9 cellular contexts compared by ENCODE assay signal in genomic region chr4:102612824-102613366, GRCh38.
DNase-seq lines count a peak whose midpoint lies in the region; ATAC-seq and TF ChIP-seq lines count a peak whose summit lies in the region.
"Had no signal": no experiment of that assay in that cellular context is flagged by ENCODE, and none has a peak within 500 bp of the region (broad histone marks: within the 10 kb centered on the region; RNA-seq: fewer than 3 reads in every experiment).

No MANE protein-coding gene starts in this region.

- peaks cover 11% of the 10 kb centered on the region for H3K4me1 ChIP-seq in RWPE2 (ENCODE audit: insufficient read depth, poor library complexity, severe bottlenecking)
- no peaks in the 10 kb centered on the region for H3K4me1 ChIP-seq in colonic mucosa
- H3K4me1 ChIP-seq in spleen, result peaks cover 11 to 46% (median 23%) of the 10 kb centered on the region in 6 donors
- H3K4me1 ChIP-seq in mesenchymal stem cell (ENCODE audit: control insufficient read depth, insufficient read depth, low read depth, low read length), result no peaks in the 10 kb centered on the region
- no peaks in the 10 kb centered on the region for H3K4me1 ChIP-seq in prostate gland (replicated peaks)

- no peak overlapping the region for H2AFZ ChIP-seq in mesenchymal stem cell (ENCODE audit: low read depth, low read length)

- TF ChIP-seq CTCF in RWPE2 (IDR thresholded peaks at IDR 0.05; ENCODE audit: poor library complexity, severe bottlenecking) (no peak), colonic mucosa (IDR thresholded peaks at IDR 0.05) (no peak), spleen (IDR thresholded peaks at IDR 0.05 in 8 of 11, conservative IDR thresholded peaks at IDR 0.05 in 3 of 11) (no peak), brain microvascular endothelial cell (IDR thresholded peaks at IDR 0.05; ENCODE audit: low read depth, low read length, missing control alignments) (no peak), prostate gland (IDR thresholded peaks at IDR 0.05) (no peak)

- H2AK5ac ChIP-seq in mesenchymal stem cell (ENCODE audit: low read length, severe bottlenecking), result no peak overlapping the region

- H3K4me3 ChIP-seq in RWPE2 (ENCODE audit: severe bottlenecking), result no peak overlapping the region
- no peak overlapping the region for H3K4me3 ChIP-seq in colonic mucosa
- H3K4me3 ChIP-seq in spleen, result peak overlapping the region in 1 of 8 donors; percentile 55
- no peak overlapping the region for H3K4me3 ChIP-seq in brain microvascular endothelial cell (ENCODE audit: low read depth, low read length)
- H3K4me3 ChIP-seq in mesenchymal stem cell (ENCODE audit: insufficient read depth in 1 of 2, low read depth in 1 of 2, low read length in 2 of 2), result no peak overlapping the region
- H3K4me3 ChIP-seq in prostate gland, result no peak overlapping the region

- no peak overlapping the region for H2BK15ac ChIP-seq in mesenchymal stem cell (ENCODE audit: low read depth, poor library complexity, severe bottlenecking)

- H2BK5ac ChIP-seq in mesenchymal stem cell (ENCODE audit: low read depth, low read length, poor library complexity, severe bottlenecking), result no peak overlapping the region

- no peak overlapping the region for H4K8ac ChIP-seq in mesenchymal stem cell (ENCODE audit: low read length)

- H3K9ac ChIP-seq in colonic mucosa (ENCODE audit: low read depth in 2 of 2, low read length in 2 of 2) (no peak overlapping the region), mesenchymal stem cell (ENCODE audit: low read length) (no peak overlapping the region)

- H3K4ac ChIP-seq in mesenchymal stem cell (ENCODE audit: low read depth in 1 of 2, low read length in 2 of 2), result no peak overlapping the region

- no peak overlapping the region for H4K91ac ChIP-seq in mesenchymal stem cell (ENCODE audit: low read length)

- H3K27ac ChIP-seq in RWPE2 (ENCODE audit: poor library complexity, severe bottlenecking) (peak overlapping the region; percentile 50), colonic mucosa (peak overlapping the region; percentile 5), spleen (peak overlapping the region; percentile 44 to 86 (median 66)), brain microvascular endothelial cell (no peak overlapping the region), mesenchymal stem cell (ENCODE audit: low read length, poor library complexity, severe bottlenecking) (no peak overlapping the region), prostate gland (no peak overlapping the region)

- H3K79me1 ChIP-seq in mesenchymal stem cell (replicated peaks; ENCODE audit: low read length, poor library complexity, severe bottlenecking), result no peaks in the 10 kb centered on the region

- H3K23ac ChIP-seq in mesenchymal stem cell (ENCODE audit: low read length in 2 of 2), result no peak overlapping the region

- ATAC-seq in GM19463 (IDR thresholded peaks at IDR 0.05; ENCODE audit: unreplicated experiment) (peak; percentile 48), RWPE2 (ENCODE audit: low read depth) (peak; percentile 63), GM19397 (IDR thresholded peaks at IDR 0.05; ENCODE audit: unreplicated experiment) (no peak)

- H3K36me3 ChIP-seq in RWPE2 (ENCODE audit: low read depth) (peaks cover 58% of the 10 kb centered on the region), colonic mucosa (peaks cover 21% of the 10 kb centered on the region), spleen (peaks cover 6 to 97% (median 88%) of the 10 kb centered on the region in 6 donors), brain microvascular endothelial cell (replicated peaks) (peaks cover 57% of the 10 kb centered on the region), mesenchymal stem cell (ENCODE audit: control insufficient read depth in 1 of 2, insufficient read depth in 2 of 2, low read depth in 1 of 2, low read length in 2 of 2) (peaks cover 39 to 96% of the 10 kb centered on the region in 2 experiments), prostate gland (peaks cover 0 to 7% of the 10 kb centered on the region in 2 donors)

- no peaks in the 10 kb centered on the region for H3K27me3 ChIP-seq in RWPE2 (ENCODE audit: insufficient read depth, poor library complexity, severe bottlenecking)
- no peaks in the 10 kb centered on the region for H3K27me3 ChIP-seq in colonic mucosa
- H3K27me3 ChIP-seq in spleen (replicated peaks in 1 of 7), result no peaks in the 10 kb centered on the region
- no peaks in the 10 kb centered on the region for H3K27me3 ChIP-seq in brain microvascular endothelial cell (replicated peaks)
- no peaks in the 10 kb centered on the region for H3K27me3 ChIP-seq in mesenchymal stem cell (ENCODE audit: control insufficient read depth in 1 of 2, insufficient read depth in 1 of 2, low read length in 2 of 2)
- no peaks in the 10 kb centered on the region for H3K27me3 ChIP-seq in prostate gland (replicated peaks; ENCODE audit: insufficient read depth)

- no peak overlapping the region for H2BK12ac ChIP-seq in mesenchymal stem cell (ENCODE audit: low read length in 2 of 2)

- intact Hi-C loops in colonic mucosa (cut with DNase I), result no loop called here
- intact Hi-C loops in spleen (cut with DNase I; ENCODE audit: low total_unique reads), result no loop called here
- intact Hi-C loops in prostate gland (cut with DNase I), result loop anchor here (5.0 kb wide), 1 partner anchor 166 kb away; no protein-coding TSS in a partner anchor

- in situ Hi-C loops in brain microvascular endothelial cell (cut with HindIII; ENCODE audit: low pct_ligation_motif_present, low sequenced_read_pairs), result loop anchor here (25.0 kb wide), 1 partner anchor 399 kb away; the partner anchor contains the start of gene SLC9B1

- DNase-seq in RWPE2 (ENCODE audit: low spot score) (no peak), colonic mucosa (no peak), spleen (no peak), brain microvascular endothelial cell (no peak), mesenchymal stem cell (no peak), prostate gland (ENCODE audit: low spot score) (no peak)
- DNase-seq: HCEC 1CT had no signal

- H2BK120ac ChIP-seq in mesenchymal stem cell (ENCODE audit: low read depth, low read length), result no peak overlapping the region

- no peak overlapping the region for H3K4me2 ChIP-seq in mesenchymal stem cell (ENCODE audit: low read length, poor library complexity, severe bottlenecking)

- no peaks in the 10 kb centered on the region for H3K9me3 ChIP-seq in RWPE2 (ENCODE audit: severe bottlenecking)
- no peaks in the 10 kb centered on the region for H3K9me3 ChIP-seq in colonic mucosa
- H3K9me3 ChIP-seq in spleen, result no peaks in the 10 kb centered on the region
- no peaks in the 10 kb centered on the region for H3K9me3 ChIP-seq in mesenchymal stem cell (ENCODE audit: control insufficient read depth, low read length)
- no peaks in the 10 kb centered on the region for H3K9me3 ChIP-seq in prostate gland

- TF ChIP-seq POLR2A in spleen (IDR thresholded peaks at IDR 0.05) (no peak), prostate gland (IDR thresholded peaks at IDR 0.05) (no peak)

- H3K18ac ChIP-seq in mesenchymal stem cell (ENCODE audit: low read depth in 1 of 2, low read length in 2 of 2), result no peak overlapping the region

- WGBS in spleen, 5 donors, result 14 to 29% (median 15%) methylated on average over 11 of the region's 11 CpGs
- 81% methylated on average over 9 of the region's 11 CpGs for WGBS in mesenchymal stem cell
- WGBS in prostate gland, result 58% methylated on average over 11 of the region's 11 CpGs

- no peak overlapping the region for H3K14ac ChIP-seq in mesenchymal stem cell (ENCODE audit: low read length in 2 of 2)

Comparison
In these comparisons a context has a peak if more than half of its experiments do, and no peak if none do; other contexts are left out.
1. H3K27ac ChIP-seq: peak in RWPE2 (single experiment), colonic mucosa (single experiment) and spleen (8 of 8); none in brain microvascular endothelial cell (single experiment), mesenchymal stem cell (single experiment) and prostate gland (0 of 2).